Comparison of ENCODE assay signal across 8 cellular contexts in the genomic region with DNA sequence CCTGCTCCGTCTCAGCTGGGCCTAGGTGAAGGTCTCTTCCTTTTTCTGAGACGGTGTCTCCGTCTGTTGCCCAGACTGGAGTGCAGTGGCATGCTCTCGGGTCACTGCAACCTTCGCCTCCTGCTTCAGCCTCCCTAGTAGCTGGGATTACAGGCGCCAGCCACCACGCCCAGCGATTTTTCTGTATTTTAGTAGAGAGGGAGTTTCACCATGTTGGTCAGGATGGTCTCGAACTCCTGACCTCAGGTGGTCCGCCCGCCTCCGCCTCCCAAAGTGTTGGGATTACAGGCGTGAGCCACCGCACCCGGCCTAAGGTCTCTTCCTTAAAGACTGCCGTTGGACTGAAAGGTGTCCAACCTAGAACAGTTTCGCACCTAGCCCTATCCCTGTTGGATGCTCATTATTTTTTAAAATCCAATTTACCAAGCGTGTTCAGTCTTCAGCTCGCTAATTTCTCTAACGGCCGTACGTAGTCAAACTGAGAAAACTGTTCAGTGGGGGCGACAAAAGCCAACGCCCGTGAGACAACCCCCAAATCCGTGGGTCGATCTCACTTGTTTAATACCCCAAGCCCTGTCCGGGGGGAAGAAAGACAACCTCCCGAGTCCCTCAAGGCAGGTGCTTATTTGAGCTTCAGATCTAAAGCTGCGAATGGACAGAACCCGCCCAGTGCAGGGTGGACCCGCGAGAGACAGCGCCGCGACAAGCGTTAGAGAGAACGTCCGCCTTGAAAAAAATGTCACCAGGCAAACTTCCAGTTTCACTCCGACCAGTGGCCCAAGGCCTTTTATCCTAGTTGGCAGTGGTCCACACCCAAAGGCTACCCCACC. TPM values are rescaled to one million over a fixed set of nuclear protein-coding genes. Genes with fewer than 3 reads are reported as not detected.
DNase-seq lines count a peak whose midpoint lies in the region; ATAC-seq and TF ChIP-seq lines count a peak whose summit lies in the region.

No MANE protein-coding gene starts in this region.

- ATAC-seq in GM21723 (IDR thresholded peaks at IDR 0.05; ENCODE audit: unreplicated experiment) (peak; percentile 18), left ventricle myocardium superior (no peak)
- ATAC-seq in stimulated activated effector memory CD8-positive, alpha-beta T cell treated with anti-CD3 and anti-CD28 coated beads, Interleukin-12 subunit alpha, Interleukin-12 subunit beta, amount 100 ng/mL, for 72 hours: peak; percentile 35

- peak overlapping the region; percentile 95 for H3K4me3 Mint-ChIP-seq in stimulated activated effector memory CD8-positive, alpha-beta T cell treated with anti-CD3 and anti-CD28 coated beads, Interleukin-12 subunit alpha, Interleukin-12 subunit beta, amount 100 ng/mL, for 72 hours

- in situ Hi-C loops in ACHN (cut with HindIII; ENCODE audit: low pct_ligation_motif_present, low pct_unique_long_range_greater_than_20kb, low sequenced_read_pairs): no loop called here

- POLR2A ChIA-PET in A673 (lab: Charles Lee; ENCODE audit: low non-redundant PET): no interaction called here

- intact Hi-C loops in A673 (cut with micrococcal nuclease; ENCODE audit: unreplicated experiment): no loop called here
- intact Hi-C loops in left ventricle myocardium superior (cut with micrococcal nuclease): no loop called here

- peak overlapping the region; percentile 78 for H3K4me3 ChIP-seq in A673 (ENCODE audit: low read depth, low read length, poor library complexity, severe bottlenecking)
- H3K4me3 ChIP-seq in WERI-Rb-1 (ENCODE audit: low read depth, low read length): peak overlapping the region; percentile 92

- CTCF ChIA-PET in A673 (lab: Charles Lee): interaction anchor here (0.5 kb wide), 1 partner anchor 103 kb away, joined by 7 read pairs; no protein-coding TSS in a partner anchor

- H3K36me3 ChIP-seq in A673 (ENCODE audit: insufficient read depth, low read length, poor library complexity, severe bottlenecking): no peaks in the 10 kb centered on the region
- peaks cover 5% of the 10 kb centered on the region; the same call in 1 of the 2 replicates for H3K36me3 ChIP-seq in WERI-Rb-1

- no peaks in the 10 kb centered on the region for H3K9me3 ChIP-seq in A673 (ENCODE audit: low read depth, low read length, poor library complexity, severe bottlenecking)
- H3K9me3 ChIP-seq in WERI-Rb-1 (ENCODE audit: severe bottlenecking): no peaks in the 10 kb centered on the region

- DNase-seq in A673 (ENCODE audit: low spot score): no peak
- no peak for DNase-seq in WERI-Rb-1
- DNase-seq in left ventricle myocardium superior: peak; percentile 37
- no peak for DNase-seq in stimulated activated effector memory CD8-positive, alpha-beta T cell treated with anti-CD3 and anti-CD28 coated beads, Interleukin-12 subunit alpha, Interleukin-12 subunit beta, amount 100 ng/mL, for 72 hours (ENCODE audit: low spot score in 2 of 2)
- no peak for DNase-seq in ACHN
- DNase-seq in middle frontal gyrus (ENCODE audit: extremely low spot score, low spot score): no peak
- no peak for DNase-seq in activated gamma-delta T cell treated with Interleukin-2 at 50 U/mL for 16 hours

- no peaks in the 10 kb centered on the region for H3K9me3 Mint-ChIP-seq in stimulated activated effector memory CD8-positive, alpha-beta T cell treated with anti-CD3 and anti-CD28 coated beads, Interleukin-12 subunit alpha, Interleukin-12 subunit beta, amount 100 ng/mL, for 72 hours

- H3K27me3 ChIP-seq in A673 (replicated peaks; ENCODE audit: insufficient read depth, low read depth, low read length, poor library complexity) (no peaks in the 10 kb centered on the region), WERI-Rb-1 (ENCODE audit: insufficient read depth, low read depth, severe bottlenecking) (no peaks in the 10 kb centered on the region)

- H3K4me1 Mint-ChIP-seq in stimulated activated effector memory CD8-positive, alpha-beta T cell treated with anti-CD3 and anti-CD28 coated beads, Interleukin-12 subunit alpha, Interleukin-12 subunit beta, amount 100 ng/mL, for 72 hours: peaks cover 44% of the 10 kb centered on the region

- H3K27ac Mint-ChIP-seq in stimulated activated effector memory CD8-positive, alpha-beta T cell treated with anti-CD3 and anti-CD28 coated beads, Interleukin-12 subunit alpha, Interleukin-12 subunit beta, amount 100 ng/mL, for 72 hours: peak overlapping the region; percentile 99

- H3K27ac ChIP-seq in A673 (ENCODE audit: low read depth, low read length, poor library complexity, severe bottlenecking): peak overlapping the region; percentile 98
- H3K27ac ChIP-seq in WERI-Rb-1: peak overlapping the region; percentile 99

- H3K36me3 Mint-ChIP-seq in stimulated activated effector memory CD8-positive, alpha-beta T cell treated with anti-CD3 and anti-CD28 coated beads, Interleukin-12 subunit alpha, Interleukin-12 subunit beta, amount 100 ng/mL, for 72 hours: peaks cover 50% of the 10 kb centered on the region

- H3K4me1 ChIP-seq in A673 (ENCODE audit: insufficient read depth, low read length, poor library complexity, severe bottlenecking): peaks cover 6% of the 10 kb centered on the region

- TF ChIP-seq CTCF in A673 (conservative IDR thresholded peaks at IDR 0.05; ENCODE audit: low read depth, low read length) (no peak), WERI-Rb-1 (IDR thresholded peaks at IDR 0.05; ENCODE audit: low read depth, low read length) (no peak)

- BruUV-seq in A673 (replicated peaks; lab: Mats Ljungman, UMichigan): TSS peak; percentile 97

RNA-seq across cellular contexts. Expression of a gene that starts 1.0 kb away (rescaled TPM):
- total RNA-seq in A673 (2021) (30.9 and 31.1 TPM in 2 replicates), left ventricle myocardium superior (22.4 TPM)

RNA-seq across cellular contexts. Expression of a gene that starts 25.9 kb away (rescaled TPM):
- total RNA-seq in A673 (2021): 11.9 and 13.1 TPM in 2 replicates
- total RNA-seq in left ventricle myocardium superior: 7.5 TPM

RNA-seq across cellular contexts. Expression of a gene that starts 27.4 kb away (rescaled TPM):
- total RNA-seq in A673 (2021) (24.0 and 27.4 TPM in 2 replicates), left ventricle myocardium superior (107 TPM)
